11 cellular contexts compared by ENCODE assay signal in the genomic region with DNA sequence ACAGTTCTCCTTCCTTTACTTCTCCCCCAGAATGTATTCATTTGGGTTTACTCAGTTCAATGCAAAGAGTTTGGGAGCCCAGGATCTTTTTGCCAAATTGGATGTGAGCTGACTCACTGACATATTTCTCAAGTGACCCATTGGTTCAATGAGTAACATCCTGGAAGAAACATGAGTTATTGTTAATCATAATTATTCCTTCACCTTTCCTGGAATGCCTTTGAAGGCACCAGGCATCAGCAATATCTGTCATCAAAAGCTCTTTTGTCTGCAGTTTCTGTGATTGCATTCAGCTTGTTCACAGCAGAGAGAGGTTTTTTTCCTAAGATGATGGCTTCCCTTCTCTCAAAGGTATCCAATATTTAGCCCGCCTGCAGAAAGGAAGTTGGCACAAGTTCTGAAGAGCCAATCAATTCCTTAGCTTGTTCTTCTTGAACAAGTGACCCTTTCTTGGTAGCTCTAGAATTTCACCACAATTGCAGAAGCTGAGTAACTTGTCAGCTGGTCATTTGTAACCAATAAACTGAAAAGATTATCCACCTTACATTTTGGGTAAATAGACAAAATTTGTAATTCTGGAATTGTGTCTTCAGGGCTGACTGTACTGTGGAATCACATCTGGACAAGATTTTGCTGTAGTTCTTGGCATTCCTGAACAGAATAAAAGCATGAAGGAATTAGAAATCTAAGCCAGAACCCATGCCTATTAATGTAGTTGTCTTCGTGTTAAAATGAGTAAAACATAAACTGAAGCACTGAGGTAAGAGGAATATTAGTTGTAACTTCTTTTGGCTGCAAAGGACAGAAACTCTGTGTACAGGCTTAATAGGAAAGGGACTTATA.
A peak's percentile ranks its signal among the peaks of the same experiment; 100 is the strongest.
DNase-seq lines count a peak whose midpoint lies in the region; ATAC-seq and TF ChIP-seq lines count a peak whose summit lies in the region.
"Had no signal": no experiment of that assay in that cellular context is flagged by ENCODE, and none has a peak within 500 bp of the region (broad histone marks: within the 10 kb centered on the region; RNA-seq: fewer than 3 reads in every experiment).

No MANE protein-coding gene starts in this region.

- H3K79me1 ChIP-seq in mesenchymal stem cell (replicated peaks; ENCODE audit: low read length, poor library complexity, severe bottlenecking), result no peaks in the 10 kb centered on the region

- no peak overlapping the region for H2BK120ac ChIP-seq in mesenchymal stem cell (ENCODE audit: low read depth, low read length)

- no peak overlapping the region for H3K18ac ChIP-seq in mesenchymal stem cell (ENCODE audit: low read depth in 1 of 2, low read length in 2 of 2)

- H3K4me3 ChIP-seq in HUES48 (ENCODE audit: low read depth, low read length) (no peak overlapping the region), breast epithelium (no peak overlapping the region), mesenchymal stem cell (ENCODE audit: insufficient read depth in 1 of 2, low read depth in 1 of 2, low read length in 2 of 2) (no peak overlapping the region)
- H3K4me3 ChIP-seq: testis had no signal

- H3K23ac ChIP-seq in mesenchymal stem cell (ENCODE audit: low read length in 2 of 2), result no peak overlapping the region

- no peak overlapping the region for H2BK12ac ChIP-seq in mesenchymal stem cell (ENCODE audit: low read length in 2 of 2)

- no peak for TF ChIP-seq CTCF in breast epithelium (IDR thresholded peaks at IDR 0.05)

- no peak overlapping the region for H2AK5ac ChIP-seq in mesenchymal stem cell (ENCODE audit: low read length, severe bottlenecking)

- no peak overlapping the region for H3K4ac ChIP-seq in mesenchymal stem cell (ENCODE audit: low read depth in 1 of 2, low read length in 2 of 2)

- H2AFZ ChIP-seq in mesenchymal stem cell (ENCODE audit: low read depth, low read length), result no peak overlapping the region

- H2BK5ac ChIP-seq in mesenchymal stem cell (ENCODE audit: low read depth, low read length, poor library complexity, severe bottlenecking), result peak overlapping the region; percentile 10

- no peaks in the 10 kb centered on the region for H3K36me3 Mint-ChIP-seq in activated naive CD4-positive, alpha-beta T cell treated with anti-CD3 and anti-CD28 coated beads, Interleukin-2, amount 50 U/mL, for 72 hours

- intact Hi-C loops in breast epithelium (cut with DNase I; ENCODE audit: low total_unique reads), result no loop called here

- ATAC-seq in GM21576 (IDR thresholded peaks at IDR 0.05; ENCODE audit: unreplicated experiment), result no peak
- ATAC-seq in activated naive CD4-positive, alpha-beta T cell treated with anti-CD3 and anti-CD28 coated beads, Interleukin-2, amount 50 U/mL, for 72 hours, result no peak
- ATAC-seq: left ventricle myocardium superior had no signal

- no peak overlapping the region for H4K91ac ChIP-seq in mesenchymal stem cell (ENCODE audit: low read length)

- no peak overlapping the region for H4K8ac ChIP-seq in mesenchymal stem cell (ENCODE audit: low read length)

- no peak overlapping the region for H3K27ac Mint-ChIP-seq in activated naive CD4-positive, alpha-beta T cell treated with anti-CD3 and anti-CD28 coated beads, Interleukin-2, amount 50 U/mL, for 72 hours

- peak; percentile 95 for DNase-seq in A172 (ENCODE audit: low spot score)
- DNase-seq in breast epithelium (ENCODE audit: low spot score in 2 of 2), result peak in 1 of 2 donors; percentile 23
- DNase-seq in mesenchymal stem cell, result peak; percentile 45
- no peak for DNase-seq in hippocampal formation (lab: John Stamatoyannopoulos, UW)
- DNase-seq in hypothalamus (lab: John Stamatoyannopoulos, UW), result no peak
- no peak for DNase-seq in activated naive CD4-positive, alpha-beta T cell treated with anti-CD3 and anti-CD28 coated beads, Interleukin-2, amount 50 U/mL, for 72 hours (ENCODE audit: low spot score in 2 of 2)
- DNase-seq: left ventricle myocardium superior, NCI-H2029 treated with DMSO at 0.1 percent for 48 hours, testis had no signal

- H3K4me1 ChIP-seq in HUES48 (ENCODE audit: control insufficient read depth, insufficient read depth, low read length) (no peaks in the 10 kb centered on the region), breast epithelium (peaks cover 0 to 4% of the 10 kb centered on the region in 2 donors), mesenchymal stem cell (ENCODE audit: control insufficient read depth, insufficient read depth, low read depth, low read length) (peaks cover 5% of the 10 kb centered on the region)
- H3K4me1 ChIP-seq: testis had no signal

- no peak overlapping the region for H3K9ac ChIP-seq in HUES48 (ENCODE audit: low read depth, low read length)
- peak overlapping the region; percentile 76 for H3K9ac ChIP-seq in mesenchymal stem cell (ENCODE audit: low read length)

- H2BK15ac ChIP-seq in mesenchymal stem cell (ENCODE audit: low read depth, poor library complexity, severe bottlenecking), result no peak overlapping the region

- 67% methylated on average over 2 of the region's 2 CpGs for WGBS in mesenchymal stem cell

- no peak overlapping the region for H3K14ac ChIP-seq in mesenchymal stem cell (ENCODE audit: low read length in 2 of 2)

- H3K27ac ChIP-seq in HUES48 (ENCODE audit: low read depth, low read length) (peak overlapping the region; percentile 15), breast epithelium (peak overlapping the region; percentile 78 to 82), mesenchymal stem cell (ENCODE audit: low read length, poor library complexity, severe bottlenecking) (peak overlapping the region; percentile 77)
- H3K27ac ChIP-seq: testis had no signal

- H3K9me3 Mint-ChIP-seq in activated naive CD4-positive, alpha-beta T cell treated with anti-CD3 and anti-CD28 coated beads, Interleukin-2, amount 50 U/mL, for 72 hours, result peaks cover 0 to 4% of the 10 kb centered on the region in 2 donors

- H3K36me3 ChIP-seq in HUES48 (ENCODE audit: control insufficient read depth, insufficient read depth, low read length) (no peaks in the 10 kb centered on the region), breast epithelium (no peaks in the 10 kb centered on the region), mesenchymal stem cell (ENCODE audit: control insufficient read depth in 1 of 2, insufficient read depth in 2 of 2, low read depth in 1 of 2, low read length in 2 of 2) (no peaks in the 10 kb centered on the region)

- no peaks in the 10 kb centered on the region for H3K9me3 ChIP-seq in HUES48 (ENCODE audit: control insufficient read depth, insufficient read depth, low read length)
- H3K9me3 ChIP-seq in breast epithelium, result no peaks in the 10 kb centered on the region
- H3K9me3 ChIP-seq in mesenchymal stem cell (ENCODE audit: control insufficient read depth, low read length), result no peaks in the 10 kb centered on the region
- H3K9me3 ChIP-seq: testis had no signal

- no peak for TF ChIP-seq POLR2A in breast epithelium (IDR thresholded peaks at IDR 0.05)

- no peaks in the 10 kb centered on the region for H3K27me3 ChIP-seq in HUES48 (ENCODE audit: control insufficient read depth, insufficient read depth, low read length)
- H3K27me3 ChIP-seq in breast epithelium, result no peaks in the 10 kb centered on the region
- H3K27me3 ChIP-seq in mesenchymal stem cell (ENCODE audit: control insufficient read depth in 1 of 2, insufficient read depth in 1 of 2, low read length in 2 of 2), result no peaks in the 10 kb centered on the region
- H3K27me3 ChIP-seq: testis had no signal

- no peak overlapping the region for H3K4me2 ChIP-seq in mesenchymal stem cell (ENCODE audit: low read length, poor library complexity, severe bottlenecking)

Comparison
In these comparisons a context has a peak if more than half of its experiments do, and no peak if none do; other contexts are left out.
1. DNase-seq: peak in A172 (single experiment) and mesenchymal stem cell (single experiment); none in hippocampal formation (0 of 2), hypothalamus (0 of 51) and activated naive CD4-positive, alpha-beta T cell treated with anti-CD3 and anti-CD28 coated beads, Interleukin-2, amount 50 U/mL, for 72 hours (0 of 2).
2. H3K27ac ChIP-seq: peak in every context shown above with its lines; median percentile 80 in breast epithelium; 77 in mesenchymal stem cell; 15 in HUES48.